8 cellular contexts compared by ENCODE assay signal in the genomic region with DNA sequence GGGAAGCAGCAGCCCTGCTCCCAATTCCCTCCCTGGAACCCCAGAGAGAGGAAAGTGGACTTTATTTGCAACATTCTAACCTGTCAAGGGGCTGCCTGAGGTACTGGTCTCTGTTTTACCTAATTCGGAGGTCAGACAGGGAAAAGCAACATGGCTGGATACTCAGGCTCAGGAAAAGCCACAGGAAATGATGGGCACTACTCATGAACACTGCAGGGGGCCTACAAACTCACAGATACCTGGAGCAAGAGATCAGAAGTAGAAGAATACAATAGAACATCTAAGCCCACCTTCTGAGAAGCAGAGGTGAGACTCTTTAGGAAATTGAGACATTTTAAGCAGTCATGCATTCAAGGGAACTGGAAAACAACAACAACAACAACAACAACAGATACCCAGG.
"Had no signal": no experiment of that assay in that cellular context is flagged by ENCODE, and none has a peak within 500 bp of the region (broad histone marks: within the 10 kb centered on the region; RNA-seq: fewer than 3 reads in every experiment).

No MANE protein-coding gene starts in this region.

- H3K9ac ChIP-seq: GM23248 had no signal

- H3K9me3 Mint-ChIP-seq: HFFc6 had no signal

- H3K4me3 Mint-ChIP-seq: HFFc6, IgD-negative memory B cell had no signal

- H3K4me1 ChIP-seq: HAP-1 had no signal

- H3K36me3 ChIP-seq: HAP-1 had no signal

- H3K27ac Mint-ChIP-seq: HFFc6, IgD-negative memory B cell had no signal

- ATAC-seq: HCT116, HepG2 had no signal

- H3K9me3 ChIP-seq: HAP-1 had no signal

- H3K4me3 ChIP-seq: GM23248, HAP-1 had no signal

- H3K36me3 Mint-ChIP-seq: IgD-negative memory B cell had no signal

- DNase-seq: GM23248, H7, HFFc6 had no signal

- H3K27ac ChIP-seq: GM23248, HL-60 had no signal
